Comparison of ENCODE assay signal across 10 cellular contexts in genomic region chr9:114364123-114364522, GRCh38. TPM values are rescaled to one million over a fixed set of nuclear protein-coding genes. Genes with fewer than 3 reads are reported as not detected.
A peak's percentile ranks its signal among the peaks of the same experiment; 100 is the strongest.
DNase-seq lines count a peak whose midpoint lies in the region; ATAC-seq lines count a peak whose summit lies in the region.
"Had no signal": no experiment of that assay in that cellular context is flagged by ENCODE, and none has a peak within 500 bp of the region (broad histone marks: within the 10 kb centered on the region; RNA-seq: fewer than 3 reads in every experiment).

No MANE protein-coding gene starts in this region.

- in situ Hi-C loops in ACHN (cut with HindIII; ENCODE audit: low pct_ligation_motif_present, low pct_unique_long_range_greater_than_20kb, low sequenced_read_pairs): no loop called here

- H3K27me3 Mint-ChIP-seq in activated CD4-positive, alpha-beta memory T cell treated with anti-CD3 and anti-CD28 coated beads for 36 hours: no peaks in the 10 kb centered on the region
- H3K27me3 Mint-ChIP-seq in immature natural killer cell (ENCODE audit: low read depth in 3 of 3): peaks cover 37 to 54% (median 39%) of the 10 kb centered on the region in 3 donors

- CTCF ChIA-PET in activated CD4-positive, alpha-beta memory T cell treated with anti-CD3 and anti-CD28 coated beads for 36 hours (lab: Charles Lee): interaction anchor here (0.5 to 9.5 kb wide), 6 partner anchors 9 to 256 kb away, joined by 3 to 78 read pairs (median 4); partner anchors contain the start of gene AKNA

- peaks cover 76% of the 10 kb centered on the region for H3K36me3 Mint-ChIP-seq in activated CD4-positive, alpha-beta memory T cell treated with anti-CD3 and anti-CD28 coated beads for 36 hours
- H3K36me3 Mint-ChIP-seq in immature natural killer cell: peaks cover 42 to 67% (median 57%) of the 10 kb centered on the region in 3 donors

- H3K4me3 Mint-ChIP-seq in activated CD4-positive, alpha-beta memory T cell treated with anti-CD3 and anti-CD28 coated beads for 36 hours: no peak overlapping the region
- peak overlapping the region; percentile 57 to 75 (median 74) for H3K4me3 Mint-ChIP-seq in immature natural killer cell

- DNase-seq in ACHN (peak; percentile 81), HS-5 (ENCODE audit: low read depth) (peak; percentile 31), immature natural killer cell (peak; percentile 47 to 64 (median 61)), DMS 273 treated with DMSO at 0.1 percent for 48 hours (lab: John Stamatoyannopoulos, UW) (no peak), foreskin melanocyte (no peak)
- DNase-seq in activated CD4-positive, alpha-beta memory T cell treated with anti-CD3 and anti-CD28 coated beads for 36 hours: no peak
- DNase-seq: stimulated activated CD4-positive, alpha-beta T cell treated with anti-CD3 and anti-CD28 coated beads, Interleukin-15, amount 100 ng/mL, for 24 hours; SW 1271 had no signal

- no peaks in the 10 kb centered on the region for H3K9me3 Mint-ChIP-seq in activated CD4-positive, alpha-beta memory T cell treated with anti-CD3 and anti-CD28 coated beads for 36 hours
- H3K9me3 Mint-ChIP-seq in immature natural killer cell: no peaks in the 10 kb centered on the region

- intact Hi-C loops in activated CD4-positive, alpha-beta memory T cell treated with anti-CD3 and anti-CD28 coated beads for 36 hours (cut with micrococcal nuclease): no loop called here

- no peak for ATAC-seq in HG02973 (IDR thresholded peaks at IDR 0.05; ENCODE audit: unreplicated experiment)
- ATAC-seq in GM21526 (IDR thresholded peaks at IDR 0.05; ENCODE audit: low FRiP score, unreplicated experiment): no peak

- peaks cover 79% of the 10 kb centered on the region for H3K4me1 Mint-ChIP-seq in activated CD4-positive, alpha-beta memory T cell treated with anti-CD3 and anti-CD28 coated beads for 36 hours (ENCODE audit: low read depth)
- peaks cover 89 to 91% of the 10 kb centered on the region in 2 donors for H3K4me1 Mint-ChIP-seq in immature natural killer cell

- POLR2A ChIA-PET in activated CD4-positive, alpha-beta memory T cell treated with anti-CD3 and anti-CD28 coated beads for 36 hours (lab: Charles Lee): interaction anchor here (0.9 to 3.3 kb wide), 3 partner anchors 8 to 23 kb away, joined by 5 to 52 read pairs (median 15); partner anchors contain the start of gene AKNA

- H3K27ac Mint-ChIP-seq in activated CD4-positive, alpha-beta memory T cell treated with anti-CD3 and anti-CD28 coated beads for 36 hours: peak overlapping the region; percentile 90
- peak overlapping the region; percentile 90 to 99 (median 98) for H3K27ac Mint-ChIP-seq in immature natural killer cell

RNA-seq across cellular contexts. Expression of gene AKNA, which starts 23.7 kb away (rescaled TPM):
- total RNA-seq in activated CD4-positive, alpha-beta memory T cell treated with anti-CD3 and anti-CD28 coated beads for 36 hours: 100 to 1,000 TPM; 127 to 130 TPM
- 10 to 100 TPM in 2 of 3 donors, 1 to 10 TPM in 1; 4.0 to 56.3 (median 13.8) TPM for polyA plus RNA-seq in immature natural killer cell

RNA-seq across cellular contexts. Expression of gene ORM2, which starts 34.5 kb away (rescaled TPM):
- total RNA-seq in activated CD4-positive, alpha-beta memory T cell treated with anti-CD3 and anti-CD28 coated beads for 36 hours: not detected
- not detected for polyA plus RNA-seq in immature natural killer cell

RNA-seq across cellular contexts. Expression of gene ORM1, which starts 41.2 kb away (rescaled TPM):
- not detected for total RNA-seq in activated CD4-positive, alpha-beta memory T cell treated with anti-CD3 and anti-CD28 coated beads for 36 hours
- not detected for polyA plus RNA-seq in immature natural killer cell

Comparison
In these comparisons a context has a peak if more than half of its experiments do, and no peak if none do; other contexts are left out.
1. DNase-seq: peak in ACHN (single experiment), HS-5 (single experiment) and immature natural killer cell (3 of 3); none in activated CD4-positive, alpha-beta memory T cell treated with anti-CD3 and anti-CD28 coated beads for 36 hours (single experiment), DMS 273 treated with DMSO at 0.1 percent for 48 hours (single experiment) and foreskin melanocyte (single experiment).